ENCODE assay signal across 32 cellular contexts in genomic region chr13:28743045-28743444, GRCh38.
"Had no signal": no experiment of that assay in that cellular context is flagged by ENCODE, and none has a peak within 500 bp of the region (broad histone marks: within the 10 kb centered on the region; RNA-seq: fewer than 3 reads in every experiment).

No MANE protein-coding gene starts in this region.

- H3K27me3 Mint-ChIP-seq: activated naive CD8-positive, alpha-beta T cell treated with anti-CD3 and anti-CD28 coated beads, Interleukin-2, amount 50 U/mL, for 24 hours had no signal

- H3K4me1 Mint-ChIP-seq: activated CD4-positive, alpha-beta memory T cell treated with anti-CD3 and anti-CD28 coated beads, Interleukin-2, amount 10 ng/mL, durations not matched to agents 7 days and 5 days; activated naive CD4-positive, alpha-beta T cell treated with anti-CD3 and anti-CD28 coated beads, Interleukin-2, amount 10 ng/mL, durations not matched to agents 7 days and 5 days; central memory CD8-positive, alpha-beta T cell had no signal

- H3K9me3 Mint-ChIP-seq: activated CD4-positive, alpha-beta memory T cell treated with anti-CD3 and anti-CD28 coated beads, Interleukin-2, amount 10 ng/mL, durations not matched to agents 7 days and 5 days; activated naive CD4-positive, alpha-beta T cell treated with anti-CD3 and anti-CD28 coated beads, Interleukin-2, amount 10 ng/mL, durations not matched to agents 7 days and 5 days; activated naive CD8-positive, alpha-beta T cell treated with anti-CD3 and anti-CD28 coated beads, Interleukin-2, amount 50 U/mL, for 24 hours; activated T-cell treated with anti-CD3 and anti-CD28 coated beads, Interleukin-2, amount 50 U/mL, for 72 hours; activated T-helper 2 cell treated with anti-CD3 and anti-CD28 coated beads, Interferon-gamma antibody, Interleukin-2, Interleukin-4, amounts not matched to agents 10 μg/mL and 5 μg/mL and 100 μg/mL, durations not matched to agents 14 hours and 24 hours and 36 hours; central memory CD8-positive, alpha-beta T cell had no signal

- H3K36me3 ChIP-seq: brain microvascular endothelial cell, WERI-Rb-1 had no signal

- H3K27ac ChIP-seq: RWPE1, WERI-Rb-1 had no signal

- H3K4me3 ChIP-seq: K562, PC-9 had no signal

- H3K4me3 Mint-ChIP-seq: activated CD4-positive, alpha-beta memory T cell treated with anti-CD3 and anti-CD28 coated beads, Interleukin-2, amount 10 ng/mL, durations not matched to agents 7 days and 5 days; activated naive CD4-positive, alpha-beta T cell treated with anti-CD3 and anti-CD28 coated beads, Interleukin-2, amount 10 ng/mL, durations not matched to agents 7 days and 5 days; activated naive CD8-positive, alpha-beta T cell; activated naive CD8-positive, alpha-beta T cell treated with anti-CD3 and anti-CD28 coated beads, Interleukin-2, amount 50 U/mL, for 24 hours; activated T-cell treated with anti-CD3 and anti-CD28 coated beads, Interleukin-2, amount 50 U/mL, for 72 hours; central memory CD8-positive, alpha-beta T cell had no signal

- H3K4me2 ChIP-seq: PC-9 had no signal

- H3K27me3 ChIP-seq: brain microvascular endothelial cell had no signal

- H3K27ac Mint-ChIP-seq: activated CD4-positive, alpha-beta memory T cell treated with anti-CD3 and anti-CD28 coated beads, Interleukin-2, amount 10 ng/mL, durations not matched to agents 7 days and 5 days; activated naive CD4-positive, alpha-beta T cell treated with anti-CD3 and anti-CD28 coated beads, Interleukin-2, amount 10 ng/mL, durations not matched to agents 7 days and 5 days; activated naive CD8-positive, alpha-beta T cell; activated naive CD8-positive, alpha-beta T cell treated with anti-CD3 and anti-CD28 coated beads, Interleukin-2, amount 50 U/mL, for 24 hours; activated T-cell treated with anti-CD3 and anti-CD28 coated beads, Interleukin-2, amount 50 U/mL, for 72 hours; activated T-helper 2 cell treated with anti-CD3 and anti-CD28 coated beads, Interferon-gamma antibody, Interleukin-2, Interleukin-4, amounts not matched to agents 10 μg/mL and 5 μg/mL and 100 μg/mL, durations not matched to agents 14 hours and 24 hours and 36 hours had no signal

- ATAC-seq: activated naive CD8-positive, alpha-beta T cell treated with anti-CD3 and anti-CD28 coated beads, Interleukin-2, amount 50 U/mL, for 24 hours; activated T-cell treated with anti-CD3 and anti-CD28 coated beads, Interleukin-2, amount 50 U/mL, for 72 hours; K562; Right ventricle myocardium inferior had no signal

- H3K36me3 Mint-ChIP-seq: activated naive CD4-positive, alpha-beta T cell treated with anti-CD3 and anti-CD28 coated beads, Interleukin-2, amount 10 ng/mL, durations not matched to agents 7 days and 5 days; activated naive CD8-positive, alpha-beta T cell had no signal

- DNase-seq: activated CD4-positive, alpha-beta memory T cell treated with anti-CD3 and anti-CD28 coated beads, Interleukin-2, amount 10 ng/mL, durations not matched to agents 7 days and 5 days; activated CD4-positive, alpha-beta T cell treated with anti-CD3 and anti-CD28 coated beads for 1 hour; activated CD4-positive, alpha-beta T cell treated with anti-CD3 and anti-CD28 coated beads for 48 hours; activated CD4-positive, CD25-positive, alpha-beta regulatory T cell; activated CD8-positive, alpha-beta memory T cell treated with anti-CD3 and anti-CD28 coated beads for 24 hours; activated gamma-delta T cell; activated naive CD4-positive, alpha-beta T cell treated with anti-CD3 and anti-CD28 coated beads, Interleukin-2, amount 10 ng/mL, durations not matched to agents 7 days and 5 days; activated naive CD8-positive, alpha-beta T cell treated with anti-CD3 and anti-CD28 coated beads, Interleukin-2, amount 50 U/mL, for 24 hours; activated T-cell treated with anti-CD3 and anti-CD28 coated beads, Interleukin-2, amount 50 U/mL, for 1 hour; activated T-cell treated with anti-CD3 and anti-CD28 coated beads, Interleukin-2, amount 50 U/mL, for 72 hours; aorta; brain microvascular endothelial cell; NCI-H1048; NCI-H1105 treated with DMSO at 0.1 percent for 48 hours; NCI-H1436 treated with DMSO at 0.1 percent for 48 hours; NCI-H1694 treated with DMSO at 0.1 percent for 48 hours; NCI-H2029; NCI-H345; NCI-H524 treated with DMSO at 0.1 percent for 48 hours; PC-9; SIG-M5; SW 1271; T-helper 1 cell; T-helper 2 cell; T-helper 9 cell; WERI-Rb-1 had no signal
